In genomic region chr16:49951568-49952195, GRCh38 we compare ENCODE assay signal across 19 cellular contexts.
"Had no signal": no experiment of that assay in that cellular context is flagged by ENCODE, and none has a peak within 500 bp of the region (broad histone marks: within the 10 kb centered on the region; RNA-seq: fewer than 3 reads in every experiment).

No MANE protein-coding gene starts in this region.

- H3K36me3 ChIP-seq: cardiac muscle cell, left ventricle myocardium inferior, transverse colon, vagina had no signal

- H3K4me3 ChIP-seq: cardiac muscle cell, left ventricle myocardium inferior, psoas muscle, transverse colon, vagina had no signal

- H3K27me3 ChIP-seq: cardiac muscle cell, foreskin keratinocyte, transverse colon, vagina had no signal

- H3K9me3 Mint-ChIP-seq: activated naive CD8-positive, alpha-beta T cell treated with anti-CD3 and anti-CD28 coated beads for 36 hours; stimulated activated naive CD8-positive, alpha-beta T cell treated with anti-CD3 and anti-CD28 coated beads, Interleukin-15, Interleukin-2, amounts not matched to agents 100 ng/mL and 50 ng/mL, for 24 hours; T-helper 1 cell treated with Interleukin-12 subunit alpha and Interleukin-12 subunit beta and Interleukin-4 antibody, amounts not matched to agents 30 μg/mL and 1 μg/mL, for 36 hours had no signal

- H3K4me3 Mint-ChIP-seq: activated naive CD8-positive, alpha-beta T cell treated with anti-CD3 and anti-CD28 coated beads for 36 hours; neural crest cell; stimulated activated naive CD8-positive, alpha-beta T cell treated with anti-CD3 and anti-CD28 coated beads, Interleukin-15, Interleukin-2, amounts not matched to agents 100 ng/mL and 50 ng/mL, for 24 hours; T-helper 1 cell treated with Interleukin-12 subunit alpha and Interleukin-12 subunit beta and Interleukin-4 antibody, amounts not matched to agents 30 μg/mL and 1 μg/mL, for 36 hours had no signal

- H3K27ac ChIP-seq: cardiac muscle cell, foreskin keratinocyte, left ventricle myocardium inferior, psoas muscle, transverse colon, vagina, VCaP had no signal

- H3K9me3 ChIP-seq: left ventricle myocardium inferior, psoas muscle, transverse colon, vagina had no signal

- H3K4me1 ChIP-seq: foreskin keratinocyte, left ventricle myocardium inferior, psoas muscle, transverse colon, vagina had no signal

- FAIRE-seq: small intestine had no signal

- H3K36me3 Mint-ChIP-seq: activated naive CD8-positive, alpha-beta T cell treated with anti-CD3 and anti-CD28 coated beads for 36 hours had no signal

- ATAC-seq: psoas muscle, right cardiac atrium had no signal

- H3K27ac Mint-ChIP-seq: activated naive CD8-positive, alpha-beta T cell treated with anti-CD3 and anti-CD28 coated beads for 36 hours; stimulated activated naive CD8-positive, alpha-beta T cell treated with anti-CD3 and anti-CD28 coated beads, Interleukin-15, Interleukin-2, amounts not matched to agents 100 ng/mL and 50 ng/mL, for 24 hours; T-helper 1 cell treated with Interleukin-12 subunit alpha and Interleukin-12 subunit beta and Interleukin-4 antibody, amounts not matched to agents 30 μg/mL and 1 μg/mL, for 36 hours had no signal

- H3K4me1 Mint-ChIP-seq: activated naive CD8-positive, alpha-beta T cell treated with anti-CD3 and anti-CD28 coated beads for 36 hours had no signal

- DNase-seq: activated CD4-positive, alpha-beta T cell treated with anti-CD3 and anti-CD28 coated beads, Interleukin-2, amount 50 U/mL, for 4 hours; activated naive CD8-positive, alpha-beta T cell treated with anti-CD3 and anti-CD28 coated beads for 36 hours; amniotic stem cell; hypothalamus; left ventricle myocardium inferior; mammary epithelial cell; psoas muscle; right cardiac atrium; small intestine; stimulated activated CD4-positive, alpha-beta T cell treated with anti-CD3 and anti-CD28 coated beads, Interleukin-15, amount 100 ng/mL, for 24 hours; stimulated activated CD4-positive, alpha-beta T cell treated with anti-CD3 and anti-CD28 coated beads, Interleukin-2, amount 100 ng/mL, for 48 hours; transverse colon had no signal
